Comparison of ENCODE assay signal across 13 cellular contexts in genomic region chr6:22029169-22029568, GRCh38.
DNase-seq lines count a peak whose midpoint lies in the region; ATAC-seq and TF ChIP-seq lines count a peak whose summit lies in the region.
"Had no signal": no experiment of that assay in that cellular context is flagged by ENCODE, and none has a peak within 500 bp of the region (broad histone marks: within the 10 kb centered on the region; RNA-seq: fewer than 3 reads in every experiment).

No MANE protein-coding gene starts in this region.

- no peaks in the 10 kb centered on the region for H3K9me3 ChIP-seq in PC-9 (ENCODE audit: insufficient read depth, low read depth)

- H4K20me1 ChIP-seq in PC-9 (ENCODE audit: insufficient read depth) = no peaks in the 10 kb centered on the region

- H3K27me3 Mint-ChIP-seq in activated CD4-positive, alpha-beta T cell treated with anti-CD3 and anti-CD28 coated beads for 36 hours = no peaks in the 10 kb centered on the region
- H3K27me3 Mint-ChIP-seq in type B pancreatic cell = no peaks in the 10 kb centered on the region

- no peak overlapping the region for H3K27ac ChIP-seq in PC-9

- CTCF ChIA-PET in activated CD4-positive, alpha-beta T cell treated with anti-CD3 and anti-CD28 coated beads for 36 hours (lab: Charles Lee) = no interaction called here
- CTCF ChIA-PET in PC-9 (lab: Charles Lee) = no interaction called here

- H3K4me2 ChIP-seq in PC-9 = no peak overlapping the region

- H3K79me2 ChIP-seq in PC-9 (ENCODE audit: low read depth) = no peaks in the 10 kb centered on the region

- no peaks in the 10 kb centered on the region for H3F3A ChIP-seq in PC-9 (ENCODE audit: insufficient read depth, low read depth)

- H3K36me3 ChIP-seq in PC-9 (ENCODE audit: low read depth) = no peaks in the 10 kb centered on the region

- intact Hi-C loops in activated CD4-positive, alpha-beta T cell treated with anti-CD3 and anti-CD28 coated beads for 36 hours (cut with DNase I, micrococcal nuclease) = no loop called here
- intact Hi-C loops in PC-9 (cut with micrococcal nuclease; ENCODE audit: unreplicated experiment) = no loop called here

- H3K27ac Mint-ChIP-seq in activated CD4-positive, alpha-beta T cell treated with anti-CD3 and anti-CD28 coated beads for 36 hours = peak overlapping the region; percentile 58
- peak overlapping the region; percentile 0 for H3K27ac Mint-ChIP-seq in type B pancreatic cell

- ATAC-seq in activated CD4-positive, alpha-beta T cell treated with anti-CD3 and anti-CD28 coated beads for 36 hours = no peak
- ATAC-seq: activated T-cell treated with anti-CD3 and anti-CD28 coated beads, Interleukin-2, amount 50 U/mL, for 4 hours; naive thymus-derived CD8-positive, alpha-beta T cell had no signal

- no peak overlapping the region for H3K4me3 Mint-ChIP-seq in activated CD4-positive, alpha-beta T cell treated with anti-CD3 and anti-CD28 coated beads for 36 hours
- H3K4me3 Mint-ChIP-seq in type B pancreatic cell = no peak overlapping the region
- H3K4me3 Mint-ChIP-seq: activated T-cell treated with anti-CD3 and anti-CD28 coated beads, Interleukin-2, amount 50 U/mL, for 4 hours; naive thymus-derived CD8-positive, alpha-beta T cell had no signal

- no peaks in the 10 kb centered on the region for H3K36me3 Mint-ChIP-seq in activated CD4-positive, alpha-beta T cell treated with anti-CD3 and anti-CD28 coated beads for 36 hours (ENCODE audit: low read depth)
- peaks cover 11% of the 10 kb centered on the region for H3K36me3 Mint-ChIP-seq in type B pancreatic cell

- H3K27me3 ChIP-seq in PC-9 (ENCODE audit: insufficient read depth, low read depth) = no peaks in the 10 kb centered on the region

- H2AFZ ChIP-seq in PC-9 = no peak overlapping the region

- H3K4me1 ChIP-seq in PC-9 (replicated peaks; ENCODE audit: insufficient read depth) = no peaks in the 10 kb centered on the region

- no peaks in the 10 kb centered on the region for H3K9me2 ChIP-seq in PC-9 (ENCODE audit: insufficient read depth)

- DNase-seq in activated CD4-positive, alpha-beta T cell treated with anti-CD3 and anti-CD28 coated beads for 36 hours = no peak
- DNase-seq in activated CD4-positive, alpha-beta T cell treated with anti-CD3 and anti-CD28 coated beads for 1 hour = no peak
- DNase-seq in astrocyte of the hippocampus (ENCODE audit: low read depth, low spot score) = peak; percentile 83
- peak; percentile 21 for DNase-seq in medulla oblongata (ENCODE audit: extremely low spot score)
- DNase-seq in type B pancreatic cell (ENCODE audit: extremely low spot score, unreplicated experiment) = no peak
- DNase-seq in NCI-H2171 treated with DMSO at 0.1 percent for 48 hours (lab: John Stamatoyannopoulos, UW) = no peak
- DNase-seq in PC-9 = no peak
- DNase-seq in stimulated activated CD4-positive, alpha-beta T cell treated with anti-CD3 and anti-CD28 coated beads, Interleukin-15, amount 100 ng/mL, for 24 hours = no peak
- DNase-seq: activated CD4-positive, alpha-beta T cell treated with anti-CD3 and anti-CD28 coated beads for 4 hours; activated T-cell treated with anti-CD3 and anti-CD28 coated beads, Interleukin-2, amount 50 U/mL, for 4 hours; anterior cingulate cortex; left cardiac atrium; naive thymus-derived CD8-positive, alpha-beta T cell had no signal

- POLR2A ChIA-PET in activated CD4-positive, alpha-beta T cell treated with anti-CD3 and anti-CD28 coated beads for 36 hours (lab: Charles Lee) = no interaction called here
- POLR2A ChIA-PET in PC-9 (lab: Charles Lee; ENCODE audit: unreplicated experiment) = no interaction called here

- TF ChIP-seq CTCF in type B pancreatic cell (conservative IDR thresholded peaks at IDR 0.05) = no peak
- no peak for TF ChIP-seq CTCF in PC-9 (conservative IDR thresholded peaks at IDR 0.05)

- no TSS peak for BruUV-seq in PC-9 (replicated peaks; lab: Mats Ljungman, UMichigan)

- H3K4me3 ChIP-seq in PC-9 = no peak overlapping the region

- H3K9me3 Mint-ChIP-seq in activated CD4-positive, alpha-beta T cell treated with anti-CD3 and anti-CD28 coated beads for 36 hours (ENCODE audit: low read depth) = no peaks in the 10 kb centered on the region
- no peaks in the 10 kb centered on the region for H3K9me3 Mint-ChIP-seq in type B pancreatic cell
- H3K9me3 Mint-ChIP-seq: activated T-cell treated with anti-CD3 and anti-CD28 coated beads, Interleukin-2, amount 50 U/mL, for 4 hours; naive thymus-derived CD8-positive, alpha-beta T cell had no signal

- H3K4me1 Mint-ChIP-seq in activated CD4-positive, alpha-beta T cell treated with anti-CD3 and anti-CD28 coated beads for 36 hours = peaks cover 33% of the 10 kb centered on the region
- H3K4me1 Mint-ChIP-seq in type B pancreatic cell (ENCODE audit: unreplicated experiment) = peaks cover 31% of the 10 kb centered on the region

Comparison
In these comparisons a context has a peak if more than half of its experiments do, and no peak if none do; other contexts are left out.
1. DNase-seq: peak in astrocyte of the hippocampus (single experiment) and medulla oblongata (single experiment); none in activated CD4-positive, alpha-beta T cell treated with anti-CD3 and anti-CD28 coated beads for 36 hours (single experiment), activated CD4-positive, alpha-beta T cell treated with anti-CD3 and anti-CD28 coated beads for 1 hour (single experiment), type B pancreatic cell (single experiment), NCI-H2171 treated with DMSO at 0.1 percent for 48 hours (single experiment), PC-9 (0 of 2) and stimulated activated CD4-positive, alpha-beta T cell treated with anti-CD3 and anti-CD28 coated beads, Interleukin-15, amount 100 ng/mL, for 24 hours (single experiment).